In the genomic region with DNA sequence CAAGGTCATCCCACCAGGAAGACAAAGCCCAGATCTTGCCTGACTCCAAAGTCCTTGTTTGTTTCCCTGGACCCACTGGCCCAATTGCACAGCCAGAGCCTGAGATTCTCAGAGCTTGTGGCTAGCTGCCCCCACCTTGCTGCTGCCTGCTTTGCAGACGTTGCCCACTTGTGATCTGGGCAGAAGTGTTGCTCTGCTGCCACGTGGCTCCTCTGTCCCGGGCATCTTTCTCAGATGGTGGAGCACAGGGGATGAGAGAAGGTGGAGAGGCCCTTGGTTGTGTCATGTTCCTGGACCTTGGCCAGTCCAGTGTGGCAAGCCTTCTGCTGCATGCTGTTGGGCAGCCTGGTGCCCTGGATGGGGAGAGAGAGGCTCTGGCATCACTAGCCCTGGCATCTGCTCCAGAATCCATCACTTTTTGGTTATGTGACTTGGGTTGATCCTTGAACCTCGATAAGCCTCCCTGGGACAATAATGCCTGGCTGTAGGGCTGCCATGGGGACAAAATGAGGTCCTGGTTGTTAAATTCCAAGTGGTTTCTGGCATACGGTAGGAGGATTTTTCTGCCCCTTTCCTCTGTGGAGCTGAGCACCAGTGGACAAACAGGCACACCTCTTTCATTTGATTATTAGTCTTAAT, we compare ENCODE assay signal across 2 cellular contexts.
TF ChIP-seq lines count a peak whose summit lies in the region.

No MANE protein-coding gene starts in this region.

TF ChIP-seq in K562, 482 proteins besides CTCF, POLR2A, EP300 and RAD21:
- TF ChIP-seq, protein P1, sequence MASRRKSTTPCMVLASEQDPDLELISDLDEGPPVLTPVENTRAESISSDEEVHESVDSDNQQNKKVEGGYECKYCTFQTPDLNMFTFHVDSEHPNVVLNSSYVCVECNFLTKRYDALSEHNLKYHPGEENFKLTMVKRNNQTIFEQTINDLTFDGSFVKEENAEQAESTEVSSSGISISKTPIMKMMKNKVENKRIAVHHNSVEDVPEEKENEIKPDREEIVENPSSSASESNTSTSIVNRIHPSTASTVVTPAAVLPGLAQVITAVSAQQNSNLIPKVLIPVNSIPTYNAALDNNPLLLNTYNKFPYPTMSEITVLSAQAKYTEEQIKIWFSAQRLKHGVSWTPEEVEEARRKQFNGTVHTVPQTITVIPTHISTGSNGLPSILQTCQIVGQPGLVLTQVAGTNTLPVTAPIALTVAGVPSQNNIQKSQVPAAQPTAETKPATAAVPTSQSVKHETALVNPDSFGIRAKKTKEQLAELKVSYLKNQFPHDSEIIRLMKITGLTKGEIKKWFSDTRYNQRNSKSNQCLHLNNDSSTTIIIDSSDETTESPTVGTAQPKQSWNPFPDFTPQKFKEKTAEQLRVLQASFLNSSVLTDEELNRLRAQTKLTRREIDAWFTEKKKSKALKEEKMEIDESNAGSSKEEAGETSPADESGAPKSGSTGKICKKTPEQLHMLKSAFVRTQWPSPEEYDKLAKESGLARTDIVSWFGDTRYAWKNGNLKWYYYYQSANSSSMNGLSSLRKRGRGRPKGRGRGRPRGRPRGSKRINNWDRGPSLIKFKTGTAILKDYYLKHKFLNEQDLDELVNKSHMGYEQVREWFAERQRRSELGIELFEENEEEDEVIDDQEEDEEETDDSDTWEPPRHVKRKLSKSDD (conservative IDR thresholded peaks at IDR 0.05; ENCODE audit: low read length), result no peak
- 0 out of 2 replicates have a peak, but pooled peaks have one; percentile 35 for TF ChIP-seq CBFB (CRISPR knock-in tag; IDR thresholded peaks at IDR 0.05)
TF ChIP-seq in K562: peak in this region for 1.

TF ChIP-seq in liver, 16 proteins besides CTCF, POLR2A, EP300 and RAD21:
- TF ChIP-seq EGR1 (IDR thresholded peaks at IDR 0.05; ENCODE audit: low read depth in 2 of 2) (no peak), HNF4G (IDR thresholded peaks at IDR 0.05) (peak; percentile 80), JUND (IDR thresholded peaks at IDR 0.05) (peak; percentile 48 to 75), NR2F2 (IDR thresholded peaks at IDR 0.05) (no peak), FOXA1 (IDR thresholded peaks at IDR 0.05) (peak; percentile 9), GABPA (IDR thresholded peaks at IDR 0.05 in 1 of 2, conservative IDR thresholded peaks at IDR 0.05 in 1 of 2) (no peak), SP1 (IDR thresholded peaks at IDR 0.05) (peak; percentile 91), TAF1 (conservative IDR thresholded peaks at IDR 0.05) (no peak), REST (IDR thresholded peaks at IDR 0.05) (peak; percentile 49), YY1 (IDR thresholded peaks at IDR 0.05) (peak; percentile 65), FOXA2 (IDR thresholded peaks at IDR 0.05) (peak; percentile 33), HNF4A (conservative IDR thresholded peaks at IDR 0.05) (peak; percentile 88 to 89), RXRA (IDR thresholded peaks at IDR 0.05) (peak; percentile 91), ZBTB33 (IDR thresholded peaks at IDR 0.05) (peak; percentile 23)
- TF ChIP-seq, protein P2, sequence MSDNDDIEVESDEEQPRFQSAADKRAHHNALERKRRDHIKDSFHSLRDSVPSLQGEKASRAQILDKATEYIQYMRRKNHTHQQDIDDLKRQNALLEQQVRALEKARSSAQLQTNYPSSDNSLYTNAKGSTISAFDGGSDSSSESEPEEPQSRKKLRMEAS (IDR thresholded peaks at IDR 0.05), result peak; percentile 69
- TF ChIP-seq, protein P3, sequence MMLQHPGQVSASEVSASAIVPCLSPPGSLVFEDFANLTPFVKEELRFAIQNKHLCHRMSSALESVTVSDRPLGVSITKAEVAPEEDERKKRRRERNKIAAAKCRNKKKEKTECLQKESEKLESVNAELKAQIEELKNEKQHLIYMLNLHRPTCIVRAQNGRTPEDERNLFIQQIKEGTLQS (IDR thresholded peaks at IDR 0.05), result peak; percentile 64
